ENCODE assay signal across 8 cellular contexts in the genomic region with DNA sequence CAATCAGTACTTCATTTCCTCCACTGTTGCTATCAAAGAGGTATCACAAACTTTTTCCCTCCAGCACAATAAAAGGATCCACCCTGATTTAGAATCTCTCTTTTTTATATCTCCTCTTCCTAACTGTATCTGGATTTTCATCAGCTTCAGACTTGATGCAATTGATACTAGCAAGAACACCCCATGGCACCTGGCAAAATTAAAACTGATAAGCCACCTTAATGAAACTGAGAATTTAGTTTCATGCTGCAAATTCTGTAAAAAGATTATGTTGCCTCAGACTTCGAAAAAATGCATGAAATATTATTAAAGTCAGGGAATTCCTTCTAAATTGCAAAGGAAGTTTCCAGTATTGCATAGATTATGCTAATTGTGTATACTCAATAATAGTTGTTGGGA.
"Had no signal": no experiment of that assay in that cellular context is flagged by ENCODE, and none has a peak within 500 bp of the region (broad histone marks: within the 10 kb centered on the region; RNA-seq: fewer than 3 reads in every experiment).

No MANE protein-coding gene starts in this region.

- H3K27ac Mint-ChIP-seq: HFFc6 had no signal

- H3K4me3 ChIP-seq: GM23248, HAP-1 had no signal

- H2AFZ ChIP-seq: GM23248 had no signal

- H3K4me3 Mint-ChIP-seq: H9, HFFc6 had no signal

- H3K9me3 ChIP-seq: HAP-1 had no signal

- H3K9me3 Mint-ChIP-seq: H9, HFFc6 had no signal

- ATAC-seq: HCT116 had no signal

- H3K36me3 ChIP-seq: HAP-1 had no signal

- H3K27ac ChIP-seq: GM23248 had no signal

- DNase-seq: GOT3, H7, H9, HCEC 1CT, HFFc6 had no signal

- H3K9ac ChIP-seq: GM23248 had no signal
